In the genomic region with DNA sequence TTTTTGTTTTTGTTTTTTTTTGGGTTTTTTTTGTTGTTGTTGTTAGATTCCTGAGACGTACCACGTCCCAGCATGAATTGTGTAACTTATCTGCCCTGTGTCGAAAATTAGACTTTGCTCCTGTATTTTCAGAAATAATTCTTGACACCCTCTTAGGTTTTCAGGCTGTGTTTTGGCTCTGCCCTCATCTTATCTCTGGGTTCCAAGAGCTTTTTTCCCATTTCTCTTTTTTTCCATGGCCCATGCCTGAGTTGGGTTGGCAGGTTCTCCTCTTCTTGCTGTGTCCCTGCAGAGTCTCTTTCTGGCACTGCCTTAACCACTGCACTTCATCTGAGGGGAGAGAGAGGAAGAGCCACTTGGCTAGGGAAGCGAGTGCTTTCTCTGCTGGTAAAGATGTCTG, we compare ENCODE assay signal across 26 cellular contexts. TPM values are rescaled to one million over a fixed set of nuclear protein-coding genes. Genes with fewer than 3 reads are reported as not detected.
DNase-seq lines count a peak whose midpoint lies in the region; ATAC-seq and TF ChIP-seq lines count a peak whose summit lies in the region.
"Had no signal": no experiment of that assay in that cellular context is flagged by ENCODE, and none has a peak within 500 bp of the region (broad histone marks: within the 10 kb centered on the region; RNA-seq: fewer than 3 reads in every experiment).

No MANE protein-coding gene starts in this region.

- DNase-seq in adipocyte (ENCODE audit: low read depth) (no peak), dorsolateral prefrontal cortex (peak in 2 of 10 donors; percentile 35 to 58), left lobe of liver (ENCODE audit: low spot score) (no peak), thoracic aorta (ENCODE audit: low spot score) (no peak), GDM1 (lab: John Stamatoyannopoulos, UW) (no peak), Calu3 (no peak)
- no peak for DNase-seq in activated CD4-positive, alpha-beta T cell treated with anti-CD3 and anti-CD28 coated beads for 4 hours
- DNase-seq: activated CD4-positive, alpha-beta T cell treated with anti-CD3 and anti-CD28 coated beads, Interleukin-2, amount 50 U/mL, for 1 hour; activated CD8-positive, alpha-beta memory T cell treated with anti-CD3 and anti-CD28 coated beads, Interleukin-2, amount 10 ng/mL, durations not matched to agents 7 days and 5 days; activated naive CD4-positive, alpha-beta T cell treated with anti-CD3 and anti-CD28 coated beads for 36 hours; effector memory CD8-positive, alpha-beta T cell; gastrocnemius medialis; islet precursor cell; NCI-H1105 treated with DMSO at 0.1 percent for 48 hours; NCI-H2029 treated with DMSO at 0.1 percent for 48 hours; NCI-H82; small intestine; stimulated activated CD4-positive, alpha-beta T cell treated with anti-CD3 and anti-CD28 coated beads, Interleukin-1b, Interleukin-23, amount 100 ng/mL, for 48 hours; T-helper 9 cell; WERI-Rb-1 had no signal

- H3K36me3 ChIP-seq in adipocyte (ENCODE audit: control insufficient read depth, insufficient read depth, low read length, severe bottlenecking) (peaks cover 23% of the 10 kb centered on the region), thoracic aorta (no peaks in the 10 kb centered on the region)
- H3K36me3 ChIP-seq: gastrocnemius medialis, prostate gland, vagina had no signal

- H3K9me3 Mint-ChIP-seq in Calu3 (ENCODE audit: low read depth, unreplicated experiment) = no peaks in the 10 kb centered on the region
- H3K9me3 Mint-ChIP-seq: effector memory CD8-positive, alpha-beta T cell had no signal

- H3K27ac Mint-ChIP-seq in Calu3 (ENCODE audit: unreplicated experiment) = no peak overlapping the region
- H3K27ac Mint-ChIP-seq: activated CD8-positive, alpha-beta memory T cell treated with anti-CD3 and anti-CD28 coated beads, Interleukin-2, amount 10 ng/mL, durations not matched to agents 7 days and 5 days; activated naive CD4-positive, alpha-beta T cell treated with anti-CD3 and anti-CD28 coated beads for 36 hours; effector memory CD8-positive, alpha-beta T cell; memory B cell had no signal

- no peaks in the 10 kb centered on the region for H3K27me3 ChIP-seq in adipocyte (replicated peaks; ENCODE audit: control insufficient read depth, insufficient read depth, low read length)
- H3K27me3 ChIP-seq in dorsolateral prefrontal cortex = no peaks in the 10 kb centered on the region
- H3K27me3 ChIP-seq in thoracic aorta (replicated peaks; ENCODE audit: insufficient read depth) = no peaks in the 10 kb centered on the region
- H3K27me3 ChIP-seq: gastrocnemius medialis, vagina had no signal

- H3K4me3 ChIP-seq in adipocyte (ENCODE audit: low read length) = peak overlapping the region; percentile 57
- peak overlapping the region in 1 of 59 donors; percentile 8 for H3K4me3 ChIP-seq in dorsolateral prefrontal cortex
- peak overlapping the region; percentile 24 for H3K4me3 ChIP-seq in thoracic aorta
- H3K4me3 ChIP-seq: gastrocnemius medialis, prostate gland, vagina had no signal

- H3K4me3 Mint-ChIP-seq in Calu3 (ENCODE audit: low read depth, unreplicated experiment) = no peak overlapping the region
- H3K4me3 Mint-ChIP-seq: activated CD8-positive, alpha-beta memory T cell treated with anti-CD3 and anti-CD28 coated beads, Interleukin-2, amount 10 ng/mL, durations not matched to agents 7 days and 5 days; activated naive CD4-positive, alpha-beta T cell treated with anti-CD3 and anti-CD28 coated beads for 36 hours; CD14-positive monocyte; central memory CD8-positive, alpha-beta T cell; effector memory CD8-positive, alpha-beta T cell; memory B cell had no signal

- CTCF ChIA-PET in Calu3 (lab: Charles Lee) = no interaction called here

- H3K4me1 ChIP-seq in adipocyte (ENCODE audit: control insufficient read depth, insufficient read depth, low read length) (peaks cover 32% of the 10 kb centered on the region), thoracic aorta (ENCODE audit: control insufficient read depth in 1 of 2, low read depth in 2 of 2) (peaks cover 15 to 52% of the 10 kb centered on the region in 2 donors)
- H3K4me1 ChIP-seq: prostate gland had no signal

- no peaks in the 10 kb centered on the region for H3K36me3 Mint-ChIP-seq in Calu3 (ENCODE audit: insufficient read depth, unreplicated experiment)
- H3K36me3 Mint-ChIP-seq: activated CD8-positive, alpha-beta memory T cell treated with anti-CD3 and anti-CD28 coated beads, Interleukin-2, amount 10 ng/mL, durations not matched to agents 7 days and 5 days had no signal

- ATAC-seq in left lobe of liver (peak; percentile 62), thoracic aorta (ENCODE audit: insufficient number of reproducible peaks, low FRiP score, low read depth) (no peak)
- ATAC-seq: activated CD8-positive, alpha-beta memory T cell treated with anti-CD3 and anti-CD28 coated beads, Interleukin-2, amount 10 ng/mL, durations not matched to agents 7 days and 5 days; effector memory CD8-positive, alpha-beta T cell; esophagus mucosa; gastrocnemius medialis had no signal

- no TSS peak for BruUV-seq in Calu3 (replicated peaks; lab: Mats Ljungman, UMichigan)

- intact Hi-C loops in dorsolateral prefrontal cortex (cut with DNase I) (no loop called here), Calu3 (cut with micrococcal nuclease; ENCODE audit: unreplicated experiment) (no loop called here)

- no peaks in the 10 kb centered on the region for H3K27me3 Mint-ChIP-seq in Calu3 (ENCODE audit: unreplicated experiment)
- H3K27me3 Mint-ChIP-seq: activated CD8-positive, alpha-beta memory T cell treated with anti-CD3 and anti-CD28 coated beads, Interleukin-2, amount 10 ng/mL, durations not matched to agents 7 days and 5 days; memory B cell had no signal

- H3K27ac ChIP-seq in dorsolateral prefrontal cortex (peak overlapping the region in 50 of 59 donors; percentile 1 to 99 (median 63)), thoracic aorta (peak overlapping the region in 1 of 2 donors; percentile 33)
- H3K27ac ChIP-seq: gastrocnemius medialis, prostate gland, vagina, WERI-Rb-1 had no signal

- H3K9me3 ChIP-seq in adipocyte (ENCODE audit: control insufficient read depth, low read length) (no peaks in the 10 kb centered on the region), thoracic aorta (no peaks in the 10 kb centered on the region)
- H3K9me3 ChIP-seq: gastrocnemius medialis, prostate gland, vagina had no signal

- TF ChIP-seq CTCF in dorsolateral prefrontal cortex (IDR thresholded peaks at IDR 0.05 in 54 of 56, conservative IDR thresholded peaks at IDR 0.05 in 2 of 56; ENCODE audit: low read depth in 1 of 56, partially characterized antibody in 56 of 56) (no peak), thoracic aorta (IDR thresholded peaks at IDR 0.05) (no peak), Calu3 (IDR thresholded peaks at IDR 0.05; ENCODE audit: unreplicated experiment) (no peak)

- H3K9ac ChIP-seq in adipocyte (ENCODE audit: low read length) = peak overlapping the region; percentile 68

- H3K4me1 Mint-ChIP-seq in Calu3 (ENCODE audit: low read depth, unreplicated experiment) = no peaks in the 10 kb centered on the region
- H3K4me1 Mint-ChIP-seq: activated CD8-positive, alpha-beta memory T cell treated with anti-CD3 and anti-CD28 coated beads, Interleukin-2, amount 10 ng/mL, durations not matched to agents 7 days and 5 days; CD14-positive monocyte; central memory CD8-positive, alpha-beta T cell; memory B cell had no signal

RNA-seq across cellular contexts. Expression of gene CTIF, which starts 42.4 kb away (rescaled TPM):
- total RNA-seq in dorsolateral prefrontal cortex (100 to 1,000 TPM; 148 to 308 (median 218) TPM), left lobe of liver (74.4 TPM), thoracic aorta (100 to 1,000 TPM in 1 of 2 donors, 10 to 100 TPM in 1; 63.3 to 125 TPM), Calu3 (2022) (33.2 and 40.8 TPM in 2 replicates)
